ENCODE assay signal across 18 cellular contexts in the genomic region with DNA sequence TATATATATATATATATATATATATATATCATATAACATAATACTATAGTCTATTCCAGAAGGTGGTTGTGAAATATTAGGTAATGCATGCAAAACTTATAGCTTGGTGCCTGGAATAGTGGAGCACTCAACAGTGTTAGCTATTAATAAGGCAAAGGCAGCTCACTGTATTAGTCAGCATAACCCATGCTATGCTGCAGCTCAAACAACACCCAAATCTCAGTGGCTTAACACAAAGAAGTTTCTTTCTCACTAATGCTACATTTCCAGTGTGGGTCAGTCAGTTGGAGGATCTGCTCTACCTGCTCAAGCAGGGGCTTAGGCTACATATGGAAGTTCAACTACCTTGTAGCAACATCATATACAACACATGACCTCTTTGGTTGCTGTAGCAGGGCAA.
DNase-seq lines count a peak whose midpoint lies in the region; ATAC-seq and FAIRE-seq lines count a peak whose summit lies in the region.
"Had no signal": no experiment of that assay in that cellular context is flagged by ENCODE, and none has a peak within 500 bp of the region (broad histone marks: within the 10 kb centered on the region; RNA-seq: fewer than 3 reads in every experiment).

No MANE protein-coding gene starts in this region.

- ATAC-seq in GM18519 (IDR thresholded peaks at IDR 0.05; ENCODE audit: low FRiP score, unreplicated experiment) (peak; percentile 87), GM19463 (IDR thresholded peaks at IDR 0.05; ENCODE audit: unreplicated experiment) (peak; percentile 84), HG02840 (IDR thresholded peaks at IDR 0.05; ENCODE audit: low FRiP score, unreplicated experiment) (peak; percentile 62), HG03442 (IDR thresholded peaks at IDR 0.05; ENCODE audit: unreplicated experiment) (peak; percentile 87)
- ATAC-seq: activated naive CD4-positive, alpha-beta T cell treated with anti-CD3 and anti-CD28 coated beads, Interleukin-2, amount 50 U/mL, for 72 hours; right lobe of liver; upper lobe of right lung; WTC11 had no signal

- FAIRE-seq in RCC 7860 (lab: Jason Lieb, UNC) = no peak

- no peak for DNase-seq in superior temporal gyrus (ENCODE audit: extremely low spot score)
- DNase-seq in T1000 (lab: John Stamatoyannopoulos, UW) = no peak
- DNase-seq in RCC 7860 (ENCODE audit: low spot score) = no peak
- no peak for DNase-seq in activated CD8-positive, alpha-beta memory T cell treated with anti-CD3 and anti-CD28 coated beads for 24 hours
- DNase-seq: activated CD8-positive, alpha-beta memory T cell treated with anti-CD3 and anti-CD28 coated beads, Interleukin-2, amount 50 U/mL, for 48 hours; foreskin melanocyte; GM23248; NCI-H1436; right lobe of liver; stimulated activated CD4-positive, alpha-beta T cell treated with anti-CD3 and anti-CD28 coated beads, Interleukin-4, amount 100 ng/mL, for 24 hours; SW 1271; upper lobe of right lung had no signal
